ENCODE assay signal across 18 cellular contexts in genomic region chr16:50859628-50860360, GRCh38.
DNase-seq lines count a peak whose midpoint lies in the region; ATAC-seq, FAIRE-seq and TF ChIP-seq lines count a peak whose summit lies in the region.
"Had no signal": no experiment of that assay in that cellular context is flagged by ENCODE, and none has a peak within 500 bp of the region (broad histone marks: within the 10 kb centered on the region; RNA-seq: fewer than 3 reads in every experiment).

No MANE protein-coding gene starts in this region.

- no peak for TF ChIP-seq EP300 in Ishikawa (IDR thresholded peaks at IDR 0.05; ENCODE audit: borderline replicate concordance)

- H3K9me3 ChIP-seq in liver (ENCODE audit: control insufficient read depth in 4 of 4, low read length in 3 of 4) = no peaks in the 10 kb centered on the region
- no peaks in the 10 kb centered on the region for H3K9me3 ChIP-seq in lower lobe of right lung
- H3K9me3 ChIP-seq: MG63 had no signal

- H3K36me3 ChIP-seq in bronchial epithelial cell (ENCODE audit: control insufficient read depth, insufficient read depth, low read length) (no peaks in the 10 kb centered on the region), liver (ENCODE audit: control insufficient read depth in 4 of 4, insufficient read depth in 3 of 4, low read depth in 1 of 4, low read length in 3 of 4) (no peaks in the 10 kb centered on the region), lower lobe of right lung (no peaks in the 10 kb centered on the region)
- H3K36me3 ChIP-seq: MG63 had no signal

- H3K27me3 ChIP-seq in bronchial epithelial cell (ENCODE audit: control insufficient read depth, insufficient read depth, low read length) (no peaks in the 10 kb centered on the region), liver (ENCODE audit: control insufficient read depth in 4 of 4, insufficient read depth in 4 of 4, low read length in 3 of 4) (no peaks in the 10 kb centered on the region), lower lobe of right lung (ENCODE audit: low read depth) (no peaks in the 10 kb centered on the region), foreskin keratinocyte (no peaks in the 10 kb centered on the region)
- H3K27me3 ChIP-seq: MG63 had no signal

- intact Hi-C loops in lower lobe of right lung (cut with DNase I) = no loop called here

- DNase-seq in bronchial epithelial cell (ENCODE audit: low read depth) (no peak), substantia nigra (lab: John Stamatoyannopoulos, UW) (no peak), lower lobe of right lung (no peak), foreskin keratinocyte (no peak)
- DNase-seq: CD4-positive, alpha-beta T cell; DMS79 treated with DMSO at 0.1 percent for 48 hours; MG63; NCI-H1105; NCI-H187 treated with DMSO at 0.1 percent for 48 hours; NCI-H774; PC-9 had no signal

- TF ChIP-seq RAD21 in Ishikawa (IDR thresholded peaks at IDR 0.05; ENCODE audit: low read depth) (no peak), liver (IDR thresholded peaks at IDR 0.05) (peak in 1 of 2 donors; percentile 35)

- H3K27ac ChIP-seq in liver (ENCODE audit: low read depth in 1 of 2, low read length in 2 of 2) (no peak overlapping the region), substantia nigra (ENCODE audit: low read depth, low read length, poor library complexity, severe bottlenecking) (peak overlapping the region; percentile 4), lower lobe of right lung (no peak overlapping the region), foreskin keratinocyte (no peak overlapping the region)
- H3K27ac ChIP-seq: PC-9 had no signal

- H3K4me3 ChIP-seq in bronchial epithelial cell (ENCODE audit: low read depth, low read length) = no peak overlapping the region
- no peak overlapping the region for H3K4me3 ChIP-seq in liver (ENCODE audit: low read depth in 1 of 3, low read length in 3 of 3)
- no peak overlapping the region for H3K4me3 ChIP-seq in lower lobe of right lung
- H3K4me3 ChIP-seq: MG63, PC-9 had no signal

- FAIRE-seq in bronchial epithelial cell (lab: Jason Lieb, UNC) = peak; percentile 79
- FAIRE-seq: D721Med, G401.6, GM12891, GM19239 had no signal

- 69% methylated on average over 12 of the region's 12 CpGs for WGBS in liver

- no peak overlapping the region for H3K9ac ChIP-seq in liver (ENCODE audit: low read depth in 1 of 2, low read length in 2 of 2)

- H3K4me1 ChIP-seq in liver (ENCODE audit: control insufficient read depth in 4 of 4, insufficient read depth in 4 of 4, low read length in 3 of 4) (peaks cover 0 to 13% (median 2%) of the 10 kb centered on the region in 4 donors), lower lobe of right lung (no peaks in the 10 kb centered on the region), foreskin keratinocyte (peaks cover 8% of the 10 kb centered on the region)

- ATAC-seq in lower lobe of right lung (no peak), foreskin keratinocyte (no peak), HG03460 (IDR thresholded peaks at IDR 0.05; ENCODE audit: unreplicated experiment) (no peak)

- no peak for TF ChIP-seq CTCF in bronchial epithelial cell (IDR thresholded peaks at IDR 0.05; ENCODE audit: insufficient read depth, low read length, severe bottlenecking)
- no peak for TF ChIP-seq CTCF in liver (IDR thresholded peaks at IDR 0.05; ENCODE audit: low read depth, low read length, missing input control)
- no peak for TF ChIP-seq CTCF in lower lobe of right lung (IDR thresholded peaks at IDR 0.05)
- TF ChIP-seq CTCF in foreskin keratinocyte (conservative IDR thresholded peaks at IDR 0.05) = no peak

TF ChIP-seq in Ishikawa, 13 proteins besides CTCF, POLR2A, EP300 and RAD21:
- TF ChIP-seq USF1 (IDR thresholded peaks at IDR 0.05) (peak; percentile 33), NFIC (IDR thresholded peaks at IDR 0.05) (no peak), TCF12 (IDR thresholded peaks at IDR 0.05; ENCODE audit: low read depth) (no peak)

TF ChIP-seq in liver, 16 proteins besides CTCF, POLR2A, EP300 and RAD21:
- no peak for TF ChIP-seq EGR1 (IDR thresholded peaks at IDR 0.05; ENCODE audit: low read depth in 2 of 2)
- TF ChIP-seq SP1 (IDR thresholded peaks at IDR 0.05) = peak; percentile 58
- no peak for TF ChIP-seq FOXA2 (IDR thresholded peaks at IDR 0.05)
- TF ChIP-seq, protein P1, sequence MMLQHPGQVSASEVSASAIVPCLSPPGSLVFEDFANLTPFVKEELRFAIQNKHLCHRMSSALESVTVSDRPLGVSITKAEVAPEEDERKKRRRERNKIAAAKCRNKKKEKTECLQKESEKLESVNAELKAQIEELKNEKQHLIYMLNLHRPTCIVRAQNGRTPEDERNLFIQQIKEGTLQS (IDR thresholded peaks at IDR 0.05) = no peak
- no peak for TF ChIP-seq FOXA1 (IDR thresholded peaks at IDR 0.05)
- peak; percentile 36 for TF ChIP-seq HNF4G (IDR thresholded peaks at IDR 0.05)
- no peak for TF ChIP-seq REST (IDR thresholded peaks at IDR 0.05)
- TF ChIP-seq, protein P2, sequence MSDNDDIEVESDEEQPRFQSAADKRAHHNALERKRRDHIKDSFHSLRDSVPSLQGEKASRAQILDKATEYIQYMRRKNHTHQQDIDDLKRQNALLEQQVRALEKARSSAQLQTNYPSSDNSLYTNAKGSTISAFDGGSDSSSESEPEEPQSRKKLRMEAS (IDR thresholded peaks at IDR 0.05) = no peak
- TF ChIP-seq YY1 (IDR thresholded peaks at IDR 0.05) = no peak
- no peak for TF ChIP-seq GABPA (IDR thresholded peaks at IDR 0.05 in 1 of 2, conservative IDR thresholded peaks at IDR 0.05 in 1 of 2)
- peak; percentile 53 to 66 for TF ChIP-seq HNF4A (conservative IDR thresholded peaks at IDR 0.05)
- no peak for TF ChIP-seq ZBTB33 (IDR thresholded peaks at IDR 0.05)
- peak; percentile 48 to 71 for TF ChIP-seq RXRA (IDR thresholded peaks at IDR 0.05)
- no peak for TF ChIP-seq NR2F2 (IDR thresholded peaks at IDR 0.05)
